7 cellular contexts compared by ENCODE assay signal in the genomic region with DNA sequence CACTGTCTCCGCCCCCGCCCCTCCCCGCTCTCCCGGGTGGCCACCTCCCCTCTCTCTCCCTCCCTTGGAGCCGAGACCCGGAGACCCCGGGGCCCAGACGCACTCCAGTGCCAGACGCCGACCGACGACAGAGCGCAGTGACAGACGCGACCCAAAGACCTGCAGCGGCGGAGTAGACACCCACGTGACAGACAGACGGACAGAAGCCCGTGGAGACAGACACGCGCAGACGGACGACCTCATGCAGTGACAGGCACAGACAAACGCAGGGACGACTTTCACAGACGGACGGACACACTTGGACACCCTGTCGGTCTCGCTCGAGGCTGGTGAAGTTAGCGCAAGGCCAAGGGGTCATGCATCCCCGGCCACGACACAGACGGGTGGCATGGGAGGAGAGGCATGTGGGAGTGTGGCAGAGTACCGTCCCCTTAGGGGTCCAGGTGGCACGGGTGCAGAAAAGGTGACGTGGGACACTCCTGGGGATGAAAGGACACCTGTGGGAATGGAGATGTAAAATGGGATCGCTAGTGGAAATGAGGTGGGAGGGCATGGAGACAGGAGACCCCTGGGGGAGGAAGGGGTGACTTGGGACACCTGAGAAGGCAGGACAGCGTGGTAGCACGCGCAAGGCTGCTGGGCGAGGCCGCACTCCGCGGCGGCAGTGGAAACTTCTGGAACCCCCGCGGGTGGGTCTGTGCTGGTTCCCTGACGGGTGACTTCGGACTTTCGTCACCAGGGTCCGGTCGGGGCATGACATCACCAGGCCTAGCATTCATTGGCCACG. TPM values are rescaled to one million over a fixed set of nuclear protein-coding genes. Genes with fewer than 3 reads are reported as not detected.
DNase-seq lines count a peak whose midpoint lies in the region; ATAC-seq, FAIRE-seq and TF ChIP-seq lines count a peak whose summit lies in the region.
"Had no signal": no experiment of that assay in that cellular context is flagged by ENCODE, and none has a peak within 500 bp of the region (broad histone marks: within the 10 kb centered on the region; RNA-seq: fewer than 3 reads in every experiment).

No MANE protein-coding gene starts in this region.

- peak overlapping the region; percentile 31 to 55 for H3K27ac Mint-ChIP-seq in T-cell

- ATAC-seq in T-cell (replicated peaks in 1 of 4): peak in 3 of 4 experiments; percentile 13 to 34 (median 22)

- H3K9me3 ChIP-seq in iPS DF 6.9 (ENCODE audit: control insufficient read depth, insufficient read depth, low read length) (no peaks in the 10 kb centered on the region), transverse colon (no peaks in the 10 kb centered on the region)

- H3K27me3 ChIP-seq in iPS DF 6.9 (ENCODE audit: control insufficient read depth, insufficient read depth, low read length): peaks cover 8% of the 10 kb centered on the region
- peaks cover 54% of the 10 kb centered on the region for H3K27me3 ChIP-seq in transverse colon

- peak overlapping the region; percentile 14; the same call in 1 of the 2 replicates for H3K4me3 ChIP-seq in iPS DF 6.9 (ENCODE audit: low read length)
- peak overlapping the region in 3 of 4 donors; percentile 23 to 63 (median 44) for H3K4me3 ChIP-seq in transverse colon

- no peaks in the 10 kb centered on the region for H3K9me3 Mint-ChIP-seq in T-cell

- H3K27ac ChIP-seq in iPS DF 6.9 (ENCODE audit: low read length) (no peak overlapping the region), transverse colon (peak overlapping the region in 3 of 4 donors; percentile 19 to 31 (median 20))

- no peak for TF ChIP-seq CTCF in transverse colon (IDR thresholded peaks at IDR 0.05)

- peak overlapping the region; percentile 77 to 79 (median 78) for H3K4me3 Mint-ChIP-seq in T-cell

- POLR2A ChIA-PET in T-cell (lab: Charles Lee): no interaction called here

- intact Hi-C loops in transverse colon (cut with DNase I; ENCODE audit: low total_unique reads): no loop called here

- TF ChIP-seq POLR2A in transverse colon (IDR thresholded peaks at IDR 0.05): peak; percentile 44

- CTCF ChIA-PET in T-cell (lab: Charles Lee): no interaction called here

- peaks cover 6 to 20% (median 10%) of the 10 kb centered on the region in 3 donors for H3K4me1 Mint-ChIP-seq in T-cell

- in situ Hi-C loops in transverse colon (cut with MboI; ENCODE audit: low pct_ligation_motif_present in 1 of 4, low pct_unique_long_range_greater_than_20kb in 1 of 4, low sequenced_read_pairs in 3 of 4): loop anchor here in 2 of 4 donors (5.0 to 10.0 kb wide), 2 partner anchors 161 to 249 kb away; no protein-coding TSS in a partner anchor

- TF ChIP-seq EP300 in transverse colon (IDR thresholded peaks at IDR 0.05; ENCODE audit: low read depth): no peak

- no peaks in the 10 kb centered on the region for H3K36me3 Mint-ChIP-seq in T-cell

- H3K27me3 Mint-ChIP-seq in T-cell: peaks cover 33 to 61% of the 10 kb centered on the region in 2 donors

- no peak for FAIRE-seq in GM19239 (lab: Jason Lieb, UNC)
- FAIRE-seq: islet of Langerhans had no signal

- H3K4me1 ChIP-seq in iPS DF 6.9 (ENCODE audit: control insufficient read depth, insufficient read depth, low read length) (peaks cover 5% of the 10 kb centered on the region; the same call in 1 of the 2 replicates), transverse colon (peaks cover 22 to 45% (median 31%) of the 10 kb centered on the region in 4 donors)

- WGBS in iPS DF 6.9 (ENCODE audit: insufficient coverage, insufficient read length): no CpG with 5 or more reads among the region's 55 CpGs
- WGBS in transverse colon (ENCODE audit: low coverage in 1 of 2), 2 donors: 5 to 30% methylated on average over 4 to 48 of the region's 55 CpGs

- peak; percentile 3 for DNase-seq in GM03348 (ENCODE audit: low spot score)
- DNase-seq in T-cell: peak in 4 of 34 experiments; percentile 31 to 50 (median 42)
- DNase-seq in iPS DF 6.9 (ENCODE audit: low read depth, low spot score): no peak
- DNase-seq in transverse colon: peak; percentile 78
- no peak for DNase-seq in GM19239 (ENCODE audit: insufficient read length, low spot score)
- no peak for DNase-seq in kidney glomerular epithelial cell (lab: John Stamatoyannopoulos, UW)

- no peaks in the 10 kb centered on the region for H3K36me3 ChIP-seq in iPS DF 6.9 (ENCODE audit: control insufficient read depth, insufficient read depth, low read length)
- no peaks in the 10 kb centered on the region for H3K36me3 ChIP-seq in transverse colon

RNA-seq across cellular contexts. Expression of a gene that starts 0.5 kb away (rescaled TPM):
- under 1 TPM; 0.13 to 0.84 (median 0.44) TPM for total RNA-seq in T-cell
- total RNA-seq in transverse colon: 10 to 100 TPM in 3 of 4 donors, 1 to 10 TPM in 1; 3.8 to 29.9 (median 14.3) TPM

RNA-seq across cellular contexts. Expression of a gene that starts 6.6 kb away (rescaled TPM):
- total RNA-seq in T-cell (1 to 10 TPM in 4 of 5 donors, under 1 TPM in 1; 0.50 to 9.0 (median 6.2) TPM), transverse colon (10 to 100 TPM in 1 of 4 donors, 1 to 10 TPM in 2, not detected in 1; 1.3 to 19.1 (median 3.7) TPM)

RNA-seq across cellular contexts. Expression of a gene that starts 21.2 kb away (rescaled TPM):
- total RNA-seq in T-cell (100 to 1,000 TPM; 224 to 308 (median 243) TPM), transverse colon (100 to 1,000 TPM in 2 of 4 donors, 10 to 100 TPM in 2; 64.6 to 217 (median 103) TPM)

RNA-seq across cellular contexts. Expression of a gene that starts 29.0 kb away (rescaled TPM):
- 10 to 100 TPM in 2 of 5 donors, 1 to 10 TPM in 3; 5.6 to 14.6 (median 8.8) TPM for total RNA-seq in T-cell
- total RNA-seq in transverse colon: 10 to 100 TPM; 10.9 to 24.3 (median 21.2) TPM

RNA-seq across cellular contexts. Expression of a gene that starts 43.6 kb away (rescaled TPM):
- total RNA-seq in T-cell (10 to 100 TPM; 49.9 to 72.6 (median 70.2) TPM), transverse colon (10 to 100 TPM; 21.0 to 46.2 (median 23.1) TPM)

Comparison
In these comparisons a context has a peak if more than half of its experiments do, and no peak if none do; other contexts are left out.
1. DNase-seq: peak in GM03348 (single experiment) and transverse colon (single experiment); none in iPS DF 6.9 (single experiment), GM19239 (single experiment) and kidney glomerular epithelial cell (single experiment).